ENCODE assay signal across 9 cellular contexts in genomic region chr14:102220031-102220430, GRCh38.
A peak's percentile ranks its signal among the peaks of the same experiment; 100 is the strongest.
DNase-seq lines count a peak whose midpoint lies in the region; ATAC-seq, FAIRE-seq and TF ChIP-seq lines count a peak whose summit lies in the region.
"Had no signal": no experiment of that assay in that cellular context is flagged by ENCODE, and none has a peak within 500 bp of the region (broad histone marks: within the 10 kb centered on the region; RNA-seq: fewer than 3 reads in every experiment).

No MANE protein-coding gene starts in this region.

- in situ Hi-C loops in GM12878 (cut with MboI) = no loop called here

- SMC1A ChIA-PET in GM12878 (lab: Charles Lee; ENCODE audit: uncharacterized antibody, unreplicated experiment) = no interaction called here

- H2AFZ ChIP-seq in GM12878 (ENCODE audit: control insufficient read depth, low read depth, low read length) = no peak overlapping the region

- peak; percentile 61 for FAIRE-seq in GM12878 (lab: Jason Lieb, UNC)

- CTCF ChIA-PET in GM12878 (lab: Yijun Ruan, JAX) = no interaction called here

- no peaks in the 10 kb centered on the region for H3K79me2 ChIP-seq in GM12878 (ENCODE audit: control insufficient read depth, insufficient read depth, low read length)

- TF ChIP-seq POLR2A in GM12878 (IDR thresholded peaks at IDR 0.05; ENCODE audit: low read depth, low read length) = no peak

- RAD21 ChIA-PET in GM12878 (lab: Charles Lee; ENCODE audit: unreplicated experiment) = no interaction called here

- intact Hi-C loops in GM12878 (cut with micrococcal nuclease; ENCODE audit: unreplicated experiment) = no loop called here

- H3K27me3 ChIP-seq in GM12878 (replicated peaks in 1 of 2; ENCODE audit: control insufficient read depth in 2 of 2, insufficient read depth in 2 of 2, low read length in 1 of 2) = no peaks in the 10 kb centered on the region

- H3K27ac ChIP-seq in GM12878 (ENCODE audit: control insufficient read depth, insufficient read depth) = 0 out of 2 replicates have a peak overlapping the region, but pooled peaks have one; percentile 33

- no peaks in the 10 kb centered on the region; a peak in 3 of 4 replicates for H3K36me3 ChIP-seq in GM12878 (ENCODE audit: control insufficient read depth in 2 of 2, insufficient read depth in 2 of 2, low read length in 1 of 2)

- H3K4me3 ChIP-seq in GM12878 = no peak overlapping the region
- no peak overlapping the region for H3K4me3 ChIP-seq in foreskin fibroblast (ENCODE audit: low read depth in 1 of 2, low read length in 2 of 2)

- 1% methylated on average over 12 of the region's 12 CpGs for WGBS in GM12878 (ENCODE audit: insufficient coverage, insufficient replicate concordance, low lambda C conversion rate, missing lambda C conversion rate)

- TF ChIP-seq RAD21 in GM12878 (IDR thresholded peaks at IDR 0.05; ENCODE audit: insufficient read depth, low read depth, low read length) = no peak

- H4K20me1 ChIP-seq in GM12878 (ENCODE audit: control insufficient read depth, insufficient read depth) = no peaks in the 10 kb centered on the region

- H3K9me3 ChIP-seq in GM12878 (replicated peaks; ENCODE audit: control insufficient read depth, insufficient read depth, low read length) = no peaks in the 10 kb centered on the region

- ATAC-seq in GM18511 (IDR thresholded peaks at IDR 0.05; ENCODE audit: unreplicated experiment) (peak; percentile 97), GM21360 (IDR thresholded peaks at IDR 0.05; ENCODE audit: unreplicated experiment) (peak; percentile 75), HG03103 (IDR thresholded peaks at IDR 0.05; ENCODE audit: low read depth, unreplicated experiment) (peak; percentile 91), GM12878 (peak; percentile 94), omental fat pad (ENCODE audit: low FRiP score) (no peak)

- TF ChIP-seq EP300 in GM12878 (IDR thresholded peaks at IDR 0.05; ENCODE audit: borderline replicate concordance in 1 of 2, control insufficient read depth in 1 of 2, low read depth in 2 of 2, low read length in 2 of 2) = 0 out of 4 replicates have a peak, but pooled peaks of 1 of the 2 experiments have one; percentile 23

- DNase-seq in GM12878 (ENCODE audit: low read depth, low spot score) = peak; percentile 40
- no peak for DNase-seq in NCI-H2196 treated with DMSO at 0.1 percent for 48 hours (lab: John Stamatoyannopoulos, UW; ENCODE audit: unreplicated experiment)
- DNase-seq in activated CD8-positive, alpha-beta memory T cell treated with anti-CD3 and anti-CD28 coated beads, Interleukin-2, amount 50 U/mL, for 48 hours = no peak
- DNase-seq in omental fat pad (ENCODE audit: low spot score) = no peak
- DNase-seq in foreskin fibroblast = no peak
- DNase-seq: nucleus accumbens had no signal

- H3K4me1 ChIP-seq in GM12878 (ENCODE audit: control insufficient read depth, insufficient read depth, low read length) = peaks cover 10% of the 10 kb centered on the region

- TF ChIP-seq CTCF in GM12878 (IDR thresholded peaks at IDR 0.05 in 2 of 3, conservative IDR thresholded peaks at IDR 0.05 in 1 of 3; ENCODE audit: control insufficient read depth in 2 of 3, extremely low read depth in 1 of 3, insufficient read depth in 1 of 3, low read depth in 3 of 3, low read length in 3 of 3) = no peak
- no peak for TF ChIP-seq CTCF in omental fat pad (IDR thresholded peaks at IDR 0.05)
- TF ChIP-seq CTCF in foreskin fibroblast (IDR thresholded peaks at IDR 0.05; ENCODE audit: low read depth, low read length) = no peak

- no TSS peak for BruUV-seq in GM12878 (replicated peaks; lab: Mats Ljungman, UMichigan)

- POLR2A ChIA-PET in GM12878 (lab: Charles Lee) = interaction anchor here (0.6 kb wide), 1 partner anchor 477 kb away, joined by 6 read pairs; no protein-coding TSS in a partner anchor

- peak overlapping the region; percentile 38 for H3K4me2 ChIP-seq in GM12878 (ENCODE audit: control insufficient read depth, insufficient read depth)

- H3K9ac ChIP-seq in GM12878 (ENCODE audit: control insufficient read depth, insufficient read depth, low read length) = no peak overlapping the region

TF ChIP-seq in GM12878, 131 proteins besides CTCF, POLR2A, EP300 and RAD21 (continues in another document):
- 0 out of 2 replicates have a peak, but pooled peaks have one; percentile 19 for TF ChIP-seq NR2F1 (conservative IDR thresholded peaks at IDR 0.05)
- 0 out of 2 replicates have a peak, but pooled peaks have one; percentile 53 for TF ChIP-seq DPF2 (IDR thresholded peaks at IDR 0.05)
- TF ChIP-seq YBX1 (IDR thresholded peaks at IDR 0.05) = no peak
- TF ChIP-seq, protein P1, sequence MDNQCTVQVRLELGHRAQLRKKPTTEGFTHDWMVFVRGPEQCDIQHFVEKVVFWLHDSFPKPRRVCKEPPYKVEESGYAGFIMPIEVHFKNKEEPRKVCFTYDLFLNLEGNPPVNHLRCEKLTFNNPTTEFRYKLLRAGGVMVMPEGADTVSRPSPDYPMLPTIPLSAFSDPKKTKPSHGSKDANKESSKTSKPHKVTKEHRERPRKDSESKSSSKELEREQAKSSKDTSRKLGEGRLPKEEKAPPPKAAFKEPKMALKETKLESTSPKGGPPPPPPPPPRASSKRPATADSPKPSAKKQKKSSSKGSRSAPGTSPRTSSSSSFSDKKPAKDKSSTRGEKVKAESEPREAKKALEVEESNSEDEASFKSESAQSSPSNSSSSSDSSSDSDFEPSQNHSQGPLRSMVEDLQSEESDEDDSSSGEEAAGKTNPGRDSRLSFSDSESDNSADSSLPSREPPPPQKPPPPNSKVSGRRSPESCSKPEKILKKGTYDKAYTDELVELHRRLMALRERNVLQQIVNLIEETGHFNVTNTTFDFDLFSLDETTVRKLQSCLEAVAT (IDR thresholded peaks at IDR 0.05) = no peak
- peak; percentile 61 to 76; a peak in 2 of 4 replicates for TF ChIP-seq IKZF2 (IDR thresholded peaks at IDR 0.05)
- no peak for TF ChIP-seq CBX5 (IDR thresholded peaks at IDR 0.05; ENCODE audit: low read depth)
- no peak for TF ChIP-seq FOS (IDR thresholded peaks at IDR 0.05; ENCODE audit: borderline replicate concordance, extremely low read depth, insufficient read length)
- TF ChIP-seq, protein P2, sequence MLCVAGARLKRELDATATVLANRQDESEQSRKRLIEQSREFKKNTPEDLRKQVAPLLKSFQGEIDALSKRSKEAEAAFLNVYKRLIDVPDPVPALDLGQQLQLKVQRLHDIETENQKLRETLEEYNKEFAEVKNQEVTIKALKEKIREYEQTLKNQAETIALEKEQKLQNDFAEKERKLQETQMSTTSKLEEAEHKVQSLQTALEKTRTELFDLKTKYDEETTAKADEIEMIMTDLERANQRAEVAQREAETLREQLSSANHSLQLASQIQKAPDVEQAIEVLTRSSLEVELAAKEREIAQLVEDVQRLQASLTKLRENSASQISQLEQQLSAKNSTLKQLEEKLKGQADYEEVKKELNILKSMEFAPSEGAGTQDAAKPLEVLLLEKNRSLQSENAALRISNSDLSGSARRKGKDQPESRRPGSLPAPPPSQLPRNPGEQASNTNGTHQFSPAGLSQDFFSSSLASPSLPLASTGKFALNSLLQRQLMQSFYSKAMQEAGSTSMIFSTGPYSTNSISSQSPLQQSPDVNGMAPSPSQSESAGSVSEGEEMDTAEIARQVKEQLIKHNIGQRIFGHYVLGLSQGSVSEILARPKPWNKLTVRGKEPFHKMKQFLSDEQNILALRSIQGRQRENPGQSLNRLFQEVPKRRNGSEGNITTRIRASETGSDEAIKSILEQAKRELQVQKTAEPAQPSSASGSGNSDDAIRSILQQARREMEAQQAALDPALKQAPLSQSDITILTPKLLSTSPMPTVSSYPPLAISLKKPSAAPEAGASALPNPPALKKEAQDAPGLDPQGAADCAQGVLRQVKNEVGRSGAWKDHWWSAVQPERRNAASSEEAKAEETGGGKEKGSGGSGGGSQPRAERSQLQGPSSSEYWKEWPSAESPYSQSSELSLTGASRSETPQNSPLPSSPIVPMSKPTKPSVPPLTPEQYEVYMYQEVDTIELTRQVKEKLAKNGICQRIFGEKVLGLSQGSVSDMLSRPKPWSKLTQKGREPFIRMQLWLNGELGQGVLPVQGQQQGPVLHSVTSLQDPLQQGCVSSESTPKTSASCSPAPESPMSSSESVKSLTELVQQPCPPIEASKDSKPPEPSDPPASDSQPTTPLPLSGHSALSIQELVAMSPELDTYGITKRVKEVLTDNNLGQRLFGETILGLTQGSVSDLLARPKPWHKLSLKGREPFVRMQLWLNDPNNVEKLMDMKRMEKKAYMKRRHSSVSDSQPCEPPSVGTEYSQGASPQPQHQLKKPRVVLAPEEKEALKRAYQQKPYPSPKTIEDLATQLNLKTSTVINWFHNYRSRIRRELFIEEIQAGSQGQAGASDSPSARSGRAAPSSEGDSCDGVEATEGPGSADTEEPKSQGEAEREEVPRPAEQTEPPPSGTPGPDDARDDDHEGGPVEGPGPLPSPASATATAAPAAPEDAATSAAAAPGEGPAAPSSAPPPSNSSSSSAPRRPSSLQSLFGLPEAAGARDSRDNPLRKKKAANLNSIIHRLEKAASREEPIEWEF (IDR thresholded peaks at IDR 0.05; ENCODE audit: insufficient replicate concordance, low read depth, low read length) = no peak
- TF ChIP-seq GABPA (IDR thresholded peaks at IDR 0.05; ENCODE audit: low read depth) = no peak
- no peak for TF ChIP-seq ZZZ3 (IDR thresholded peaks at IDR 0.05; ENCODE audit: control insufficient read depth, insufficient read length, low read depth)
- no peak for TF ChIP-seq POLR2AphosphoS2 (IDR thresholded peaks at IDR 0.05; ENCODE audit: low read depth, low read length)
- no peak for TF ChIP-seq NRF1 (conservative IDR thresholded peaks at IDR 0.05; ENCODE audit: low read depth, low read length)
- TF ChIP-seq MEF2B (IDR thresholded peaks at IDR 0.05; ENCODE audit: partially characterized antibody, poor library complexity, severe bottlenecking) = peak; percentile 91
- no peak for TF ChIP-seq SUPT20H (IDR thresholded peaks at IDR 0.05; ENCODE audit: borderline replicate concordance, control insufficient read depth, low read depth, low read length)
